Comparison of ENCODE assay signal across 29 cellular contexts in genomic region chr10:84460520-84460919, GRCh38.
"Had no signal": no experiment of that assay in that cellular context is flagged by ENCODE, and none has a peak within 500 bp of the region (broad histone marks: within the 10 kb centered on the region; RNA-seq: fewer than 3 reads in every experiment).

No MANE protein-coding gene starts in this region.

- DNase-seq: activated CD4-positive, alpha-beta memory T cell treated with anti-CD3 and anti-CD28 coated beads, Interleukin-2, amount 10 ng/mL, durations not matched to agents 7 days and 5 days; activated CD4-positive, alpha-beta T cell treated with anti-CD3 and anti-CD28 coated beads for 1 hour; activated CD4-positive, alpha-beta T cell treated with anti-CD3 and anti-CD28 coated beads for 4 hours; activated CD4-positive, alpha-beta T cell treated with anti-CD3 and anti-CD28 coated beads, Interleukin-2, amount 10 ng/mL, durations not matched to agents 7 days and 5 days; activated CD4-positive, alpha-beta T cell treated with anti-CD3 and anti-CD28 coated beads, Interleukin-2, amount 50 U/mL, for 4 hours; activated effector memory CD4-positive, alpha-beta T cell treated with Interleukin-2 at 50 U/mL for 16 hours; activated gamma-delta T cell treated with Interleukin-2 at 50 U/mL for 16 hours; activated naive CD4-positive, alpha-beta T cell treated with anti-CD3 and anti-CD28 coated beads, Interleukin-2, amount 50 U/mL, for 16 hours; activated naive CD4-positive, alpha-beta T cell treated with Interleukin-2 at 50 U/mL for 16 hours; activated T-cell treated with anti-CD3 and anti-CD28 coated beads, Interleukin-2, amount 50 U/mL, for 4 hours; amniotic stem cell; anterior cingulate cortex; brain microvascular endothelial cell; cortex of kidney; dermis blood vessel endothelial cell; effector CD4-positive, alpha-beta T cell; effector memory CD8-positive, alpha-beta T cell; erythroblast; foreskin keratinocyte; gastrocnemius medialis; glutamatergic neuron; heart right ventricle; T-helper 2 cell had no signal

- H3K9me3 ChIP-seq: gastrocnemius medialis had no signal

- FAIRE-seq: astrocyte, bronchial epithelial cell, colon, TTC549 had no signal

- H3K27me3 ChIP-seq: brain microvascular endothelial cell, esophagus muscularis mucosa, foreskin keratinocyte, gastrocnemius medialis, heart right ventricle had no signal

- H3K4me3 ChIP-seq: esophagus muscularis mucosa, gastrocnemius medialis, heart right ventricle had no signal

- H3K27ac ChIP-seq: brain microvascular endothelial cell, esophagus muscularis mucosa, foreskin keratinocyte, gastrocnemius medialis, heart right ventricle, VCaP had no signal
